In the genomic region with DNA sequence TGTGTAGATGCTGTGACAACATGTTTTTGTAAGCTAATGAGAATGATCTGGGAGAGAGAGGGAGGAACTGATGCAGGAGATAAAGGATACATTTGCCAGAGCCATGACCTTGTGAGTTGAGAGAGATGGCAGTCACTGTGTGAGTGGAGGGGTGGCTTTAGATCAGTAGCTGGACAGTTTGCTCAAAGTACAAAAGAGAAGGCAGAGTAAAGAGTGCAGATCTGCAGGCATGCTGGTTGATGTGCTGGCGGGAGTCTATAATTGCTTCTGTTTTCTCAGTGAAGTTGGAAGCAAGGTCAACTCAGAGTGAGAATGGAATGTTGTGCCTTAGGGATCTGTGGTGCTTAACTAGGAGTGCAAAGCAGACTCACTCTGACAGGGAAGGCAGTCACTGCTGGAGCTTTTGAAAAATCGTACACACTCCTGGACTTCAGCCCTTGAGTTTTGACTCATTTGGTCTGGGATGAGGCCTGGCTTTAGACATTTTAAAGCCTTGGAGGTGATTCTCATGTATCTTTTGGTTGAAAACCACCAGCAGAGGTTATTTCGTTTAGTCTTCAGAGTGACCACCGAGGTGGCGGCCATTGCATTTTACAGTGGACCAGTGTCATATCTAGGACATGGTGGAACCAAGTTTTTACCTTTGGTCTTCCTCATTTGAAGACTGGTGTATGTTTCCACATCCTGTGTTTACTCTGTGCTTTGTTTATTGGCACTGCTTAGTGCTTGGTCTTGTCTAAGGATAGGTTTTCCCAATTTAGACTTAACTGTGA, we compare ENCODE assay signal across 1 cellular context.
TF ChIP-seq lines count a peak whose summit lies in the region.

No MANE protein-coding gene starts in this region.

TF ChIP-seq in HepG2, 621 proteins besides CTCF, POLR2A, EP300 and RAD21 (continued from another document and continues in another):
- TF ChIP-seq, protein P1, sequence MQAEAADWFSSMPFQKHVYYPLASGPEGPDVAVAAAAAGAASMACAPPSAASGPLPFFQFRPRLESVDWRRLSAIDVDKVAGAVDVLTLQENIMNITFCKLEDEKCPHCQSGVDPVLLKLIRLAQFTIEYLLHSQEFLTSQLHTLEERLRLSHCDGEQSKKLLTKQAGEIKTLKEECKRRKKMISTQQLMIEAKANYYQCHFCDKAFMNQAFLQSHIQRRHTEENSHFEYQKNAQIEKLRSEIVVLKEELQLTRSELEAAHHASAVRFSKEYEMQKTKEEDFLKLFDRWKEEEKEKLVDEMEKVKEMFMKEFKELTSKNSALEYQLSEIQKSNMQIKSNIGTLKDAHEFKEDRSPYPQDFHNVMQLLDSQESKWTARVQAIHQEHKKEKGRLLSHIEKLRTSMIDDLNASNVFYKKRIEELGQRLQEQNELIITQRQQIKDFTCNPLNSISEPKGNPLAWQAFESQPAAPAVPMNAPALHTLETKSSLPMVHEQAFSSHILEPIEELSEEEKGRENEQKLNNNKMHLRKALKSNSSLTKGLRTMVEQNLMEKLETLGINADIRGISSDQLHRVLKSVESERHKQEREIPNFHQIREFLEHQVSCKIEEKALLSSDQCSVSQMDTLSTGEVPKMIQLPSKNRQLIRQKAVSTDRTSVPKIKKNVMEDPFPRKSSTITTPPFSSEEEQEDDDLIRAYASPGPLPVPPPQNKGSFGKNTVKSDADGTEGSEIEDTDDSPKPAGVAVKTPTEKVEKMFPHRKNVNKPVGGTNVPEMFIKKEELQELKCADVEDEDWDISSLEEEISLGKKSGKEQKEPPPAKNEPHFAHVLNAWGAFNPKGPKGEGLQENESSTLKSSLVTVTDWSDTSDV (CRISPR knock-in tag; IDR thresholded peaks at IDR 0.05) = no peak
- TF ChIP-seq ZNF660 (CRISPR knock-in tag; IDR thresholded peaks at IDR 0.05; ENCODE audit: borderline replicate concordance, low read depth) (no peak), CAMTA2 (CRISPR knock-in tag; IDR thresholded peaks at IDR 0.05; ENCODE audit: borderline replicate concordance) (no peak), ZNF510 (CRISPR knock-in tag; IDR thresholded peaks at IDR 0.05; ENCODE audit: low read depth) (peak; percentile 34; the same call in 1 of the 2 replicates), SIX4 (CRISPR knock-in tag; IDR thresholded peaks at IDR 0.05) (0 out of 2 replicates have a peak, but pooled peaks have one; percentile 45), ZNF468 (CRISPR knock-in tag; IDR thresholded peaks at IDR 0.05) (no peak), CREB1 (IDR thresholded peaks at IDR 0.05) (no peak), CREB1 (CRISPR knock-in tag; IDR thresholded peaks at IDR 0.05) (peak; percentile 56; the same call in 1 of the 2 replicates), GTF2F1 (IDR thresholded peaks at IDR 0.05; ENCODE audit: low read length) (no peak), MEIS1 (CRISPR knock-in tag; IDR thresholded peaks at IDR 0.05; ENCODE audit: borderline replicate concordance) (0 out of 2 replicates have a peak, but pooled peaks have one; percentile 33), HOXA9 (CRISPR knock-in tag; IDR thresholded peaks at IDR 0.05; ENCODE audit: borderline replicate concordance) (no peak), ATF5 (CRISPR knock-in tag; IDR thresholded peaks at IDR 0.05; ENCODE audit: low read depth) (0 out of 2 replicates have a peak, but pooled peaks have one; percentile 52), MTA3 (CRISPR knock-in tag; IDR thresholded peaks at IDR 0.05) (no peak), MED1 (CRISPR knock-in tag; IDR thresholded peaks at IDR 0.05) (peak; percentile 63), ZNF280D (CRISPR knock-in tag; IDR thresholded peaks at IDR 0.05) (peak; percentile 85), GATA4 (IDR thresholded peaks at IDR 0.05; ENCODE audit: borderline replicate concordance, low read depth) (no peak; the same call in 1 of the 2 replicates), ZNF574 (CRISPR knock-in tag; IDR thresholded peaks at IDR 0.05) (peak; percentile 62), MYNN (CRISPR knock-in tag; IDR thresholded peaks at IDR 0.05; ENCODE audit: low read depth) (no peak), CCDC6 (CRISPR knock-in tag; IDR thresholded peaks at IDR 0.05) (peak; percentile 73), TRIM24 (CRISPR knock-in tag; IDR thresholded peaks at IDR 0.05) (0 out of 2 replicates have a peak, but pooled peaks have one; percentile 22), SALL2 (CRISPR knock-in tag; IDR thresholded peaks at IDR 0.05) (no peak), MTF1 (CRISPR knock-in tag; IDR thresholded peaks at IDR 0.05) (no peak), KAT2B (IDR thresholded peaks at IDR 0.05; ENCODE audit: borderline replicate concordance, low read depth, low read length) (no peak), KIAA2018 (CRISPR knock-in tag; IDR thresholded peaks at IDR 0.05; ENCODE audit: borderline replicate concordance) (no peak), SRSF1 (optimal IDR thresholded peaks at IDR 0.05; ENCODE audit: low read depth, low read length) (no peak)
- TF ChIP-seq, protein P2, sequence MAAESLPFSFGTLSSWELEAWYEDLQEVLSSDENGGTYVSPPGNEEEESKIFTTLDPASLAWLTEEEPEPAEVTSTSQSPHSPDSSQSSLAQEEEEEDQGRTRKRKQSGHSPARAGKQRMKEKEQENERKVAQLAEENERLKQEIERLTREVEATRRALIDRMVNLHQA (CRISPR knock-in tag; IDR thresholded peaks at IDR 0.05) = no peak
- TF ChIP-seq, protein P3, sequence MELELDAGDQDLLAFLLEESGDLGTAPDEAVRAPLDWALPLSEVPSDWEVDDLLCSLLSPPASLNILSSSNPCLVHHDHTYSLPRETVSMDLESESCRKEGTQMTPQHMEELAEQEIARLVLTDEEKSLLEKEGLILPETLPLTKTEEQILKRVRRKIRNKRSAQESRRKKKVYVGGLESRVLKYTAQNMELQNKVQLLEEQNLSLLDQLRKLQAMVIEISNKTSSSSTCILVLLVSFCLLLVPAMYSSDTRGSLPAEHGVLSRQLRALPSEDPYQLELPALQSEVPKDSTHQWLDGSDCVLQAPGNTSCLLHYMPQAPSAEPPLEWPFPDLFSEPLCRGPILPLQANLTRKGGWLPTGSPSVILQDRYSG (CRISPR knock-in tag; IDR thresholded peaks at IDR 0.05) = no peak
- TF ChIP-seq, protein P4, sequence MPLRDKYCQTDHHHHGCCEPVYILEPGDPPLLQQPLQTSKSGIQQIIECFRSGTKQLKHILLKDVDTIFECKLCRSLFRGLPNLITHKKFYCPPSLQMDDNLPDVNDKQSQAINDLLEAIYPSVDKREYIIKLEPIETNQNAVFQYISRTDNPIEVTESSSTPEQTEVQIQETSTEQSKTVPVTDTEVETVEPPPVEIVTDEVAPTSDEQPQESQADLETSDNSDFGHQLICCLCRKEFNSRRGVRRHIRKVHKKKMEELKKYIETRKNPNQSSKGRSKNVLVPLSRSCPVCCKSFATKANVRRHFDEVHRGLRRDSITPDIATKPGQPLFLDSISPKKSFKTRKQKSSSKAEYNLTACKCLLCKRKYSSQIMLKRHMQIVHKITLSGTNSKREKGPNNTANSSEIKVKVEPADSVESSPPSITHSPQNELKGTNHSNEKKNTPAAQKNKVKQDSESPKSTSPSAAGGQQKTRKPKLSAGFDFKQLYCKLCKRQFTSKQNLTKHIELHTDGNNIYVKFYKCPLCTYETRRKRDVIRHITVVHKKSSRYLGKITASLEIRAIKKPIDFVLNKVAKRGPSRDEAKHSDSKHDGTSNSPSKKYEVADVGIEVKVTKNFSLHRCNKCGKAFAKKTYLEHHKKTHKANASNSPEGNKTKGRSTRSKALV (CRISPR knock-in tag; IDR thresholded peaks at IDR 0.05) = no peak
- TF ChIP-seq, protein P5, sequence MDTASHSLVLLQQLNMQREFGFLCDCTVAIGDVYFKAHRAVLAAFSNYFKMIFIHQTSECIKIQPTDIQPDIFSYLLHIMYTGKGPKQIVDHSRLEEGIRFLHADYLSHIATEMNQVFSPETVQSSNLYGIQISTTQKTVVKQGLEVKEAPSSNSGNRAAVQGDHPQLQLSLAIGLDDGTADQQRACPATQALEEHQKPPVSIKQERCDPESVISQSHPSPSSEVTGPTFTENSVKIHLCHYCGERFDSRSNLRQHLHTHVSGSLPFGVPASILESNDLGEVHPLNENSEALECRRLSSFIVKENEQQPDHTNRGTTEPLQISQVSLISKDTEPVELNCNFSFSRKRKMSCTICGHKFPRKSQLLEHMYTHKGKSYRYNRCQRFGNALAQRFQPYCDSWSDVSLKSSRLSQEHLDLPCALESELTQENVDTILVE (CRISPR knock-in tag; IDR thresholded peaks at IDR 0.05) = no peak
